1 cellular context compared by ENCODE assay signal in genomic region chr21:31819692-31820091, GRCh38.
TF ChIP-seq lines count a peak whose summit lies in the region.

No MANE protein-coding gene starts in this region.

TF ChIP-seq in HepG2, 621 proteins besides CTCF, POLR2A, EP300 and RAD21 (continued from another document):
- peak; percentile 27; the same call in 1 of the 2 replicates for TF ChIP-seq ZNF281 (CRISPR knock-in tag; IDR thresholded peaks at IDR 0.05; ENCODE audit: borderline replicate concordance)
